Comparison of ENCODE assay signal across 31 cellular contexts in the genomic region with DNA sequence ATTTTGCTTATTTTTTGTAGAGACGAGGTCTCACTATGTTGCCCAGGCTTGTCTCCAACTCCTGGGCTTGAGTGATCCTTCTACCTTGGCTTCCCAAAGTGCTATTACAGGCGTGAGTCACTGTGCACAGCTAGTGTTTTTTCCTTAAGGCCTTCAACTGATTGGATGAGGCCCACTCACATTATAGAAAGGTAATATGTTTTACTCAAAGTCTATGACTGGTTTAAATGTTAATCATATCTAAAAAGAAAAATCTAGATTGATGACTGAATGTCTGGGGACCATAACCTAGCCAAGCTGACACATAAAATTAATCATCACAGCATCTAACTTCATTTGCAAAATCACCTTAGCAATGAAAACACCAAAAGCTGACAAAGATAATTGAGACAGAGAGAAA.
"Had no signal": no experiment of that assay in that cellular context is flagged by ENCODE, and none has a peak within 500 bp of the region (broad histone marks: within the 10 kb centered on the region; RNA-seq: fewer than 3 reads in every experiment).

No MANE protein-coding gene starts in this region.

- H3K9me3 ChIP-seq: pancreas, prostate gland, suprapubic skin, thoracic aorta, tibial artery, upper lobe of right lung had no signal

- H3K36me3 ChIP-seq: left lung, lower lobe of right lung, pancreas, prostate gland, suprapubic skin, thoracic aorta, tibial artery, upper lobe of right lung had no signal

- H3K4me1 ChIP-seq: left lung, lower lobe of right lung, pancreas, prostate gland, suprapubic skin, upper lobe of right lung had no signal

- H3K27me3 ChIP-seq: left lung, upper lobe of right lung had no signal

- FAIRE-seq: islet of Langerhans, kidney, urothelium cell line had no signal

- H3K4me3 ChIP-seq: left lung, lower lobe of right lung, pancreas, prostate gland, skin epidermis, suprapubic skin, thoracic aorta, tibial artery, upper lobe of right lung had no signal

- H3K4me3 Mint-ChIP-seq: immature natural killer cell; naive thymus-derived CD8-positive, alpha-beta T cell; nephron; neural crest cell; stimulated activated naive CD8-positive, alpha-beta T cell treated with anti-CD3 and anti-CD28 coated beads, Interleukin-15, Interleukin-2, amounts not matched to agents 100 ng/mL and 50 ng/mL, for 24 hours had no signal

- ATAC-seq: left colon; left lung; lower lobe of right lung; naive thymus-derived CD8-positive, alpha-beta T cell; pancreas; right cardiac atrium; sciatic nerve had no signal

- H3K27ac Mint-ChIP-seq: immature natural killer cell; nephron; stimulated activated naive CD8-positive, alpha-beta T cell treated with anti-CD3 and anti-CD28 coated beads, Interleukin-15, Interleukin-2, amounts not matched to agents 100 ng/mL and 50 ng/mL, for 24 hours had no signal

- DNase-seq: immature natural killer cell; kidney; left colon; left lung; lower lobe of right lung; mammary epithelial cell; mesenchymal stem cell; naive thymus-derived CD8-positive, alpha-beta T cell; nucleus accumbens; pancreas; posterior cingulate gyrus; retina; right cardiac atrium; stimulated activated CD4-positive, alpha-beta T cell treated with anti-CD3 and anti-CD28 coated beads, Interleukin-12 subunit alpha, Interleukin-12 subunit beta, amount 100 ng/mL, for 4 hours; stimulated activated CD4-positive, alpha-beta T cell treated with anti-CD3 and anti-CD28 coated beads, Interleukin-15, amount 100 ng/mL, for 24 hours; stimulated activated CD4-positive, alpha-beta T cell treated with anti-CD3 and anti-CD28 coated beads, Interleukin-2, amount 100 ng/mL, for 24 hours; stimulated activated CD4-positive, alpha-beta T cell treated with anti-CD3 and anti-CD28 coated beads, Interleukin-4, amount 100 ng/mL, for 1 hour; stimulated activated naive CD4-positive, alpha-beta T cell; tibial artery; trophoblast cell; upper lobe of right lung had no signal

- H3K27ac ChIP-seq: left lung, lower lobe of right lung, pancreas, prostate gland, skin epidermis, suprapubic skin, thoracic aorta, tibial artery, upper lobe of right lung had no signal
